Comparison of ENCODE assay signal across 1 cellular context in the genomic region with DNA sequence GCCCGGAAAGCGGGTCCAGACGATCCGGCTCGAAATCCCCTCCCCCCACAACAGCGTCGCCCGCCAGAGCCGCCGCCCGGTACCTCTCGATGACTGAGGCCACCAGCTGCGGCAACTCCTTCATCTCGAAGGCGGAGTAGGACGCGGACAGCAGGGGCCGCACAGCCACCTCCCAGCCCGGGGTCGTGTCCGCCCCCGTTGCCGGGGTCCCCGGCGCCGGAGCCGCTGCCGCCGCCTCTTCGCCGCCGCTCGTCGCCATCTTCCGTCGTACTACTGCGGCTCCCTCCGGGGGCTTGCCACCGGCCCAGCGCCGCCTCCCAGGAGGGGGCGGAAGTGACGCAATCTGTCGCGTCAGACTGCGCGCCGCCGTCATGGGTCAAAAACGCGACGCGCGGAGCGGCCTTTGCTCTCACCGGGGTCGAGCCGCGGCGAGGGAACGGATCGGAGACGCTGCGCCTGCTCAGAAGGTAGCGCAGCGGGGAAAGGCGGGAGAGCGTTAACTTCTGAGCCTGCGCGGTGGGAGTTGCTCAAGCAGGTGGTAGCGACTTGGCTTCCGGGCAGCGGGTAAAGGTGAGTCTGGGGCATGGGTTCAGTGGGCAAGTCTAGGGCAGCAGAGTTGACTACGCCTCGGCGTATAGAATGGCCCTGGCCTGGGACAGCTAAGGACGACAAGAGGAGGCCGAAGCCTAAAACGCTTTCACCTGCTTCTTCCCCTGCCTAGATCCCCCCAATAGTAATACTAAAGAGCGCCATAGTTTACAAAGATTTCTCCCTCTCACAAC.
A peak's percentile ranks its signal among the peaks of the same experiment; 100 is the strongest.
TF ChIP-seq lines count a peak whose summit lies in the region.

A gene (minus strand): TSS at position 277 of the 782 bp plus-strand sequence. CDS start 18 bp downstream, at position 259.

TF ChIP-seq in GM23338, 12 proteins besides CTCF, POLR2A, EP300 and RAD21:
- TF ChIP-seq, protein P1, sequence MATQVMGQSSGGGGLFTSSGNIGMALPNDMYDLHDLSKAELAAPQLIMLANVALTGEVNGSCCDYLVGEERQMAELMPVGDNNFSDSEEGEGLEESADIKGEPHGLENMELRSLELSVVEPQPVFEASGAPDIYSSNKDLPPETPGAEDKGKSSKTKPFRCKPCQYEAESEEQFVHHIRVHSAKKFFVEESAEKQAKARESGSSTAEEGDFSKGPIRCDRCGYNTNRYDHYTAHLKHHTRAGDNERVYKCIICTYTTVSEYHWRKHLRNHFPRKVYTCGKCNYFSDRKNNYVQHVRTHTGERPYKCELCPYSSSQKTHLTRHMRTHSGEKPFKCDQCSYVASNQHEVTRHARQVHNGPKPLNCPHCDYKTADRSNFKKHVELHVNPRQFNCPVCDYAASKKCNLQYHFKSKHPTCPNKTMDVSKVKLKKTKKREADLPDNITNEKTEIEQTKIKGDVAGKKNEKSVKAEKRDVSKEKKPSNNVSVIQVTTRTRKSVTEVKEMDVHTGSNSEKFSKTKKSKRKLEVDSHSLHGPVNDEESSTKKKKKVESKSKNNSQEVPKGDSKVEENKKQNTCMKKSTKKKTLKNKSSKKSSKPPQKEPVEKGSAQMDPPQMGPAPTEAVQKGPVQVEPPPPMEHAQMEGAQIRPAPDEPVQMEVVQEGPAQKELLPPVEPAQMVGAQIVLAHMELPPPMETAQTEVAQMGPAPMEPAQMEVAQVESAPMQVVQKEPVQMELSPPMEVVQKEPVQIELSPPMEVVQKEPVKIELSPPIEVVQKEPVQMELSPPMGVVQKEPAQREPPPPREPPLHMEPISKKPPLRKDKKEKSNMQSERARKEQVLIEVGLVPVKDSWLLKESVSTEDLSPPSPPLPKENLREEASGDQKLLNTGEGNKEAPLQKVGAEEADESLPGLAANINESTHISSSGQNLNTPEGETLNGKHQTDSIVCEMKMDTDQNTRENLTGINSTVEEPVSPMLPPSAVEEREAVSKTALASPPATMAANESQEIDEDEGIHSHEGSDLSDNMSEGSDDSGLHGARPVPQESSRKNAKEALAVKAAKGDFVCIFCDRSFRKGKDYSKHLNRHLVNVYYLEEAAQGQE (IDR thresholded peaks at IDR 0.05; ENCODE audit: unreplicated experiment), result no peak
- no peak for TF ChIP-seq EZH2 (IDR thresholded peaks at IDR 0.05; ENCODE audit: low read depth, unreplicated experiment)
- TF ChIP-seq, protein P2, sequence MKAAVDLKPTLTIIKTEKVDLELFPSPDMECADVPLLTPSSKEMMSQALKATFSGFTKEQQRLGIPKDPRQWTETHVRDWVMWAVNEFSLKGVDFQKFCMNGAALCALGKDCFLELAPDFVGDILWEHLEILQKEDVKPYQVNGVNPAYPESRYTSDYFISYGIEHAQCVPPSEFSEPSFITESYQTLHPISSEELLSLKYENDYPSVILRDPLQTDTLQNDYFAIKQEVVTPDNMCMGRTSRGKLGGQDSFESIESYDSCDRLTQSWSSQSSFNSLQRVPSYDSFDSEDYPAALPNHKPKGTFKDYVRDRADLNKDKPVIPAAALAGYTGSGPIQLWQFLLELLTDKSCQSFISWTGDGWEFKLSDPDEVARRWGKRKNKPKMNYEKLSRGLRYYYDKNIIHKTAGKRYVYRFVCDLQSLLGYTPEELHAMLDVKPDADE (IDR thresholded peaks at IDR 0.05), result peak; percentile 89
- peak; percentile 98 for TF ChIP-seq POLR2AphosphoS5 (IDR thresholded peaks at IDR 0.05; ENCODE audit: low read depth)
- peak; percentile 99 for TF ChIP-seq CREB1 (CRISPR knock-in tag; IDR thresholded peaks at IDR 0.05; ENCODE audit: low read depth)
- TF ChIP-seq ZNF114 (CRISPR knock-in tag; IDR thresholded peaks at IDR 0.05), result no peak
